In genomic region chrX:40157228-40158035, GRCh38 we compare ENCODE assay signal across 9 cellular contexts. TPM values are rescaled to one million over a fixed set of nuclear protein-coding genes. Genes with fewer than 3 reads are reported as not detected.
DNase-seq lines count a peak whose midpoint lies in the region; ATAC-seq and TF ChIP-seq lines count a peak whose summit lies in the region.
"Had no signal": no experiment of that assay in that cellular context is flagged by ENCODE, and none has a peak within 500 bp of the region (broad histone marks: within the 10 kb centered on the region; RNA-seq: fewer than 3 reads in every experiment).

No MANE protein-coding gene starts in this region.

- H3K9ac ChIP-seq in mucosa of rectum (ENCODE audit: low read depth in 1 of 2, low read length in 2 of 2): peak overlapping the region in 1 of 2 donors; percentile 62

- no peak for DNase-seq in right atrium auricular region (ENCODE audit: low spot score)
- no peak for DNase-seq in Right ventricle myocardium inferior (ENCODE audit: missing footprints)
- no peak for DNase-seq in brain microvascular endothelial cell
- no peak for DNase-seq in uterus
- no peak for DNase-seq in AG08395 (ENCODE audit: low spot score)
- no peak for DNase-seq in anterior cingulate cortex (lab: John Stamatoyannopoulos, UW)
- DNase-seq in HK-2 (ENCODE audit: unreplicated experiment): no peak

- H3K4me3 ChIP-seq in right atrium auricular region (peak overlapping the region in 1 of 2 donors; percentile 47), brain microvascular endothelial cell (ENCODE audit: low read depth, low read length) (peak overlapping the region; percentile 55), mucosa of rectum (ENCODE audit: low read length in 2 of 2) (peak overlapping the region; percentile 44 to 55), uterus (peak overlapping the region in 1 of 2 donors; percentile 45)
- H3K4me3 ChIP-seq: K562 had no signal

- no peak for ATAC-seq in Right ventricle myocardium inferior
- ATAC-seq: K562 had no signal

- H3K27ac ChIP-seq in right atrium auricular region: peak overlapping the region; percentile 65 to 75
- H3K27ac ChIP-seq in brain microvascular endothelial cell: no peak overlapping the region
- no peak overlapping the region for H3K27ac ChIP-seq in mucosa of rectum (ENCODE audit: low read depth in 2 of 2, low read length in 2 of 2)
- H3K27ac ChIP-seq in uterus: peak overlapping the region; percentile 58 to 85

- H3K9me3 ChIP-seq in right atrium auricular region (no peaks in the 10 kb centered on the region), mucosa of rectum (ENCODE audit: control insufficient read depth in 2 of 2, low read length in 2 of 2) (no peaks in the 10 kb centered on the region), uterus (no peaks in the 10 kb centered on the region)

- intact Hi-C loops in Right ventricle myocardium inferior (cut with DNase I): no loop called here
- intact Hi-C loops in uterus (cut with DNase I; ENCODE audit: low total_unique reads): no loop called here

- H3K36me3 ChIP-seq in right atrium auricular region (no peaks in the 10 kb centered on the region), brain microvascular endothelial cell (replicated peaks) (no peaks in the 10 kb centered on the region), mucosa of rectum (ENCODE audit: control insufficient read depth in 2 of 2, insufficient read depth in 2 of 2, low read length in 2 of 2) (no peaks in the 10 kb centered on the region), uterus (no peaks in the 10 kb centered on the region)

- TF ChIP-seq CTCF in right atrium auricular region (IDR thresholded peaks at IDR 0.05) (no peak), brain microvascular endothelial cell (IDR thresholded peaks at IDR 0.05; ENCODE audit: low read depth, low read length, missing control alignments) (no peak), uterus (IDR thresholded peaks at IDR 0.05) (no peak)

- TF ChIP-seq POLR2A in uterus (IDR thresholded peaks at IDR 0.05): no peak

- H3K4me1 ChIP-seq in right atrium auricular region: peaks cover 0 to 36% of the 10 kb centered on the region in 2 donors
- H3K4me1 ChIP-seq in mucosa of rectum (ENCODE audit: control insufficient read depth in 2 of 2, insufficient read depth in 2 of 2, low read length in 2 of 2): peaks cover 8 to 9% of the 10 kb centered on the region in 2 donors
- H3K4me1 ChIP-seq in uterus: no peaks in the 10 kb centered on the region

- peaks cover 0 to 10% of the 10 kb centered on the region in 2 donors for H3K27me3 ChIP-seq in right atrium auricular region
- H3K27me3 ChIP-seq in brain microvascular endothelial cell (replicated peaks): no peaks in the 10 kb centered on the region
- H3K27me3 ChIP-seq in mucosa of rectum (ENCODE audit: control insufficient read depth in 2 of 2, insufficient read depth in 2 of 2, low read length in 2 of 2): peaks cover 2 to 6% of the 10 kb centered on the region in 2 donors
- peaks cover 0 to 3% of the 10 kb centered on the region in 2 donors for H3K27me3 ChIP-seq in uterus

- in situ Hi-C loops in brain microvascular endothelial cell (cut with HindIII; ENCODE audit: low pct_ligation_motif_present, low sequenced_read_pairs): no loop called here

RNA-seq across cellular contexts. Expression of gene BCOR, which starts 59.7 kb away (rescaled TPM):
- 10 to 100 TPM; 24.3 to 37.1 TPM for total RNA-seq in right atrium auricular region
- total RNA-seq in Right ventricle myocardium inferior: 16.9 TPM
- 10 to 100 TPM in 3 of 4 donors, 1 to 10 TPM in 1; 10.0 to 42.4 (median 26.4) TPM for total RNA-seq in uterus

Comparison
In these comparisons a context has a peak if more than half of its experiments do, and no peak if none do; other contexts are left out.
1. H3K27ac ChIP-seq: peak in right atrium auricular region (2 of 2) and uterus (2 of 2); none in brain microvascular endothelial cell (single experiment) and mucosa of rectum (0 of 2).